Comparison of ENCODE assay signal across 20 cellular contexts in genomic region chr17:46141645-46142044, GRCh38. TPM values are rescaled to one million over a fixed set of nuclear protein-coding genes. Genes with fewer than 3 reads are reported as not detected.
DNase-seq lines count a peak whose midpoint lies in the region; ATAC-seq, FAIRE-seq and TF ChIP-seq lines count a peak whose summit lies in the region.
"Had no signal": no experiment of that assay in that cellular context is flagged by ENCODE, and none has a peak within 500 bp of the region (broad histone marks: within the 10 kb centered on the region; RNA-seq: fewer than 3 reads in every experiment).

No MANE protein-coding gene starts in this region.

- H3K9ac ChIP-seq in GM12878 (ENCODE audit: control insufficient read depth, insufficient read depth, low read length), result peak overlapping the region; percentile 11; the same call in 1 of the 2 replicates

- CTCF ChIA-PET in GM12878 (lab: Yijun Ruan, JAX), result interaction anchor here (0.7 to 8.3 kb wide), 18 partner anchors 10 to 98 kb away, joined by 3 to 110 read pairs (median 4); partner anchors contain the start of gene KANSL1

- H3K27ac Mint-ChIP-seq in stimulated activated naive B cell treated with anti-CD40 and anti-IgM and Interleukin-4, amounts not matched to agents 10 μg/mL and 1 μg/mL and 100 μg/mL, for 72 hours, result peak overlapping the region; percentile 68

- peak overlapping the region; percentile 26 to 28 for H3K4me3 Mint-ChIP-seq in stimulated activated naive B cell treated with anti-CD40 and anti-IgM and Interleukin-4, amounts not matched to agents 10 μg/mL and 1 μg/mL and 100 μg/mL, for 72 hours
- H3K4me3 Mint-ChIP-seq: neural crest cell had no signal

- H3K9me3 Mint-ChIP-seq in stimulated activated naive B cell treated with anti-CD40 and anti-IgM and Interleukin-4, amounts not matched to agents 10 μg/mL and 1 μg/mL and 100 μg/mL, for 72 hours, result no peaks in the 10 kb centered on the region
- H3K9me3 Mint-ChIP-seq: neural crest cell had no signal

- in situ Hi-C loops in GM12878 (cut with MboI), result loop anchor here (25.0 kb wide), 1 partner anchor 554 kb away; no protein-coding TSS in a partner anchor

- no peaks in the 10 kb centered on the region for H3K27me3 Mint-ChIP-seq in stimulated activated naive B cell treated with anti-CD40 and anti-IgM and Interleukin-4, amounts not matched to agents 10 μg/mL and 1 μg/mL and 100 μg/mL, for 72 hours

- H3K4me1 ChIP-seq in cardiac muscle cell (ENCODE audit: low read depth) (peaks cover 39% of the 10 kb centered on the region), GM12878 (ENCODE audit: control insufficient read depth, insufficient read depth, low read length) (peaks cover 85% of the 10 kb centered on the region)

- ATAC-seq in GM12878 (peak; percentile 23), HG02938 (IDR thresholded peaks at IDR 0.05; ENCODE audit: unreplicated experiment) (no peak)
- ATAC-seq in stimulated activated naive B cell treated with anti-CD40 and anti-IgM and Interleukin-4, amounts not matched to agents 10 μg/mL and 1 μg/mL and 100 μg/mL, for 72 hours (replicated peaks), result no peak
- ATAC-seq: esophagus mucosa had no signal

- H3K9me3 ChIP-seq in cardiac muscle cell (ENCODE audit: low read depth), result no peaks in the 10 kb centered on the region
- H3K9me3 ChIP-seq in GM12878 (replicated peaks; ENCODE audit: control insufficient read depth, insufficient read depth, low read length), result no peaks in the 10 kb centered on the region

- H3K4me1 Mint-ChIP-seq in stimulated activated naive B cell treated with anti-CD40 and anti-IgM and Interleukin-4, amounts not matched to agents 10 μg/mL and 1 μg/mL and 100 μg/mL, for 72 hours, result peaks cover 70 to 93% of the 10 kb centered on the region in 2 donors

- SMC1A ChIA-PET in GM12878 (lab: Charles Lee; ENCODE audit: uncharacterized antibody, unreplicated experiment), result interaction anchor here (0.9 to 8.3 kb wide), 14 partner anchors 10 to 99 kb away, joined by 3 to 207 read pairs (median 5); no protein-coding TSS in a partner anchor

- peaks cover 10% of the 10 kb centered on the region for H4K20me1 ChIP-seq in GM12878 (ENCODE audit: control insufficient read depth, insufficient read depth)

- RAD21 ChIA-PET in GM12878 (lab: Charles Lee; ENCODE audit: unreplicated experiment), result interaction anchor here (0.9 to 8.3 kb wide), 8 partner anchors 14 to 71 kb away, joined by 3 to 130 read pairs (median 6); partner anchors contain the start of gene KANSL1

- intact Hi-C loops in cardiac septum (cut with DNase I) (no loop called here), GM12878 (cut with micrococcal nuclease; ENCODE audit: unreplicated experiment) (loop anchor here (2.0 kb wide), 1 partner anchor 13 kb away; no protein-coding TSS in a partner anchor)

- TF ChIP-seq CTCF in cardiac muscle cell (IDR thresholded peaks at IDR 0.05; ENCODE audit: low read depth, low read length) (no peak), GM12878 (IDR thresholded peaks at IDR 0.05 in 2 of 3, conservative IDR thresholded peaks at IDR 0.05 in 1 of 3; ENCODE audit: control insufficient read depth in 2 of 3, extremely low read depth in 1 of 3, insufficient read depth in 1 of 3, low read depth in 3 of 3, low read length in 3 of 3) (no peak)

- 23% methylated on average over 5 of the region's 5 CpGs for WGBS in GM12878 (ENCODE audit: insufficient coverage, insufficient replicate concordance, low lambda C conversion rate, missing lambda C conversion rate)

- POLR2A ChIA-PET in GM12878 (lab: Charles Lee), result interaction anchor here (0.5 to 5.9 kb wide), 7 partner anchors 14 to 111 kb away, joined by 3 to 124 read pairs (median 5); no protein-coding TSS in a partner anchor

- H3K36me3 Mint-ChIP-seq in stimulated activated naive B cell treated with anti-CD40 and anti-IgM and Interleukin-4, amounts not matched to agents 10 μg/mL and 1 μg/mL and 100 μg/mL, for 72 hours, result peaks cover 15 to 28% of the 10 kb centered on the region in 2 donors

- H3K4me2 ChIP-seq in GM12878 (ENCODE audit: control insufficient read depth, insufficient read depth), result peak overlapping the region; percentile 51

- no TSS peak for BruUV-seq in GM12878 (replicated peaks; lab: Mats Ljungman, UMichigan)

- H2AFZ ChIP-seq in GM12878 (ENCODE audit: control insufficient read depth, low read depth, low read length), result no peak overlapping the region

- H3K4me3 ChIP-seq in cardiac muscle cell, result no peak overlapping the region
- peak overlapping the region; percentile 33; the same call in 1 of the 2 replicates for H3K4me3 ChIP-seq in GM12878

- H3K36me3 ChIP-seq in cardiac muscle cell (no peaks in the 10 kb centered on the region), GM12878 (ENCODE audit: control insufficient read depth in 2 of 2, insufficient read depth in 2 of 2, low read length in 1 of 2) (no peaks in the 10 kb centered on the region)
- H3K36me3 ChIP-seq: brain microvascular endothelial cell had no signal

- no peak for TF ChIP-seq RAD21 in GM12878 (IDR thresholded peaks at IDR 0.05; ENCODE audit: insufficient read depth, low read depth, low read length)

- TF ChIP-seq POLR2A in GM12878 (IDR thresholded peaks at IDR 0.05; ENCODE audit: low read depth, low read length), result no peak

- H3K79me2 ChIP-seq in GM12878 (ENCODE audit: control insufficient read depth, insufficient read depth, low read length), result peaks cover 94% of the 10 kb centered on the region

- FAIRE-seq in GM12878 (lab: Jason Lieb, UNC), result no peak
- FAIRE-seq: HTR-8/SVneo had no signal

- no peak for DNase-seq in cardiac muscle cell (ENCODE audit: low read depth in 1 of 2, low spot score in 1 of 2)
- no peak for DNase-seq in cardiac septum (ENCODE audit: low spot score)
- DNase-seq in NOMO-1 (lab: John Stamatoyannopoulos, UW; ENCODE audit: unreplicated experiment in 2 of 2), result peak; percentile 23 to 66
- DNase-seq in GM12878 (ENCODE audit: low read depth, low spot score), result no peak
- no peak for DNase-seq in stimulated activated naive B cell treated with anti-CD40 and anti-IgM and Interleukin-4, amounts not matched to agents 10 μg/mL and 1 μg/mL and 100 μg/mL, for 72 hours
- no peak for DNase-seq in activated CD4-positive, alpha-beta T cell treated with anti-CD3 and anti-CD28 coated beads for 4 hours
- no peak for DNase-seq in AG08395 (ENCODE audit: low spot score)
- DNase-seq: activated naive CD4-positive, alpha-beta T cell; brain microvascular endothelial cell; Calu3; GDM1; H7; NCI-H2029 treated with DMSO at 0.1 percent for 48 hours; NCI-H526 treated with DMSO at 0.1 percent for 48 hours; stimulated activated CD4-positive, alpha-beta T cell treated with anti-CD3 and anti-CD28 coated beads, Interleukin-15, amount 100 ng/mL, for 24 hours had no signal

- H3K27me3 ChIP-seq in cardiac muscle cell (no peaks in the 10 kb centered on the region), GM12878 (replicated peaks in 1 of 2; ENCODE audit: control insufficient read depth in 2 of 2, insufficient read depth in 2 of 2, low read length in 1 of 2) (no peaks in the 10 kb centered on the region)
- H3K27me3 ChIP-seq: brain microvascular endothelial cell had no signal

- TF ChIP-seq EP300 in GM12878 (IDR thresholded peaks at IDR 0.05; ENCODE audit: borderline replicate concordance in 1 of 2, control insufficient read depth in 1 of 2, low read depth in 2 of 2, low read length in 2 of 2), result no peak

- H3K27ac ChIP-seq in cardiac muscle cell (peak overlapping the region; percentile 17), GM12878 (ENCODE audit: control insufficient read depth, insufficient read depth) (peak overlapping the region; percentile 64)
- H3K27ac ChIP-seq: brain microvascular endothelial cell, VCaP had no signal

TF ChIP-seq in GM12878, 131 proteins besides CTCF, POLR2A, EP300 and RAD21 (continues in another document):
- TF ChIP-seq IKZF2 (IDR thresholded peaks at IDR 0.05), result peak; percentile 30 to 35; a peak in 2 of 4 replicates
- TF ChIP-seq IKZF1 (conservative IDR thresholded peaks at IDR 0.05), result 0 out of 2 replicates have a peak, but pooled peaks have one; percentile 23
- TF ChIP-seq EED (IDR thresholded peaks at IDR 0.05; ENCODE audit: low read depth), result 0 out of 2 replicates have a peak, but pooled peaks have one; percentile 21
- 0 out of 2 replicates have a peak, but pooled peaks have one; percentile 22 for TF ChIP-seq RUNX3 (IDR thresholded peaks at IDR 0.05; ENCODE audit: low read length)
- TF ChIP-seq ZZZ3 (IDR thresholded peaks at IDR 0.05; ENCODE audit: control insufficient read depth, insufficient read length, low read depth), result no peak
- no peak for TF ChIP-seq NR2C2 (IDR thresholded peaks at IDR 0.05; ENCODE audit: borderline replicate concordance, control insufficient read depth, insufficient read length, low read depth)
- TF ChIP-seq SIN3A (IDR thresholded peaks at IDR 0.05; ENCODE audit: low read depth, low read length), result no peak

RNA-seq across cellular contexts. Expression of gene KANSL1, which starts 51.6 kb away (rescaled TPM):
- total RNA-seq in cardiac muscle cell (69.4 and 109 TPM in 2 replicates), cardiac septum (33.6 TPM), GM12878 (2014; rRNA removed) (38.1 and 41.9 TPM in 2 replicates), GM12878 (2014; rRNA removed; fragmentation: Illumina TruSeq; extraction: Trizol) (55.1 and 58.9 TPM in 2 replicates), GM12878 (2021) (53.1 and 60.6 TPM in 2 replicates)
- polyA plus RNA-seq in cardiac muscle cell (52.6 and 61.2 TPM in 2 replicates), GM12878 (2011; rRNA removed) (29.8 and 35.5 TPM in 2 replicates), GM12878 (2014; fragmentation: Illumina TruSeq; extraction: Trizol) (27.4 and 30.2 TPM in 2 replicates), GM12878 (2014; fragmentation: Nextera tagmentation; extraction: Ambion mirVana) (1 to 10 TPM; 4.7 to 8.8 TPM), GM12878 (2014; rRNA removed) (21.8 and 28.6 TPM in 2 replicates), GM12878 (2016; fragmentation: Nextera tagmentation; extraction: Ambion mirVana) (10 to 100 TPM; 17.9 to 22.1 TPM)
- total RNA-seq in GM12878 (2013; cell fraction: nucleolus; rRNA removed), result 808 and 890 TPM in 2 replicates
- polyA plus RNA-seq in GM12878 (2011; ENCODE audit: low read depth), result 19.3 TPM
- polyA plus RNA-seq in GM12878 (2011; cell fraction: cytosol; rRNA removed), result 19.6 and 36.4 TPM in 2 replicates
- polyA plus RNA-seq in GM12878 (2011; cell fraction: nucleus; rRNA removed), result 91.2 and 109 TPM in 2 replicates
- 21.5 and 25.3 TPM in 2 replicates for polyA plus RNA-seq in GM12878 (2012)
- polyA minus RNA-seq in GM12878 (2011; rRNA and poly(A)+ RNA removed), result 165 and 213 TPM in 2 replicates
- 49.7 and 57.3 TPM in 2 replicates for polyA minus RNA-seq in GM12878 (2011; cell fraction: cytosol; rRNA and poly(A)+ RNA removed)
- 183 and 241 TPM in 2 replicates for polyA minus RNA-seq in GM12878 (2011; cell fraction: nucleus; rRNA and poly(A)+ RNA removed)

Comparison
In these comparisons a context has a peak if more than half of its experiments do, and no peak if none do; other contexts are left out.
1. DNase-seq: peak in NOMO-1 (2 of 2); none in cardiac muscle cell (0 of 2), cardiac septum (single experiment), GM12878 (single experiment), stimulated activated naive B cell treated with anti-CD40 and anti-IgM and Interleukin-4, amounts not matched to agents 10 μg/mL and 1 μg/mL and 100 μg/mL, for 72 hours (single experiment), activated CD4-positive, alpha-beta T cell treated with anti-CD3 and anti-CD28 coated beads for 4 hours (0 of 2) and AG08395 (single experiment).